In genomic region chr1:165697491-165697880, GRCh38 we compare ENCODE assay signal across 8 cellular contexts. TPM values are rescaled to one million over a fixed set of nuclear protein-coding genes. Genes with fewer than 3 reads are reported as not detected.
DNase-seq lines count a peak whose midpoint lies in the region; ATAC-seq and TF ChIP-seq lines count a peak whose summit lies in the region.

No MANE protein-coding gene starts in this region.

- no peak overlapping the region for H3K23ac ChIP-seq in H9 (ENCODE audit: insufficient read length, low read depth, low read length)

- H4K5ac ChIP-seq in H9 (ENCODE audit: insufficient read length, low read depth, low read length), result no peak overlapping the region

- ATAC-seq in foreskin keratinocyte (peak; percentile 4), GM18505 (IDR thresholded peaks at IDR 0.05; ENCODE audit: unreplicated experiment) (no peak)

- peak overlapping the region; percentile 93 for H3K4me2 ChIP-seq in H9 (ENCODE audit: insufficient read depth, insufficient read length, low read length)

- no peak overlapping the region for H2BK120ac ChIP-seq in H9 (ENCODE audit: low read depth, low read length, poor library complexity, severe bottlenecking)

- H3K4ac ChIP-seq in H9 (ENCODE audit: low read depth, low read length), result no peak overlapping the region

- H3K4me3 Mint-ChIP-seq in H9, result peak overlapping the region; percentile 97 to 99

- H4K20me1 ChIP-seq in H9 (ENCODE audit: control insufficient read depth, insufficient read depth, insufficient read length), result no peaks in the 10 kb centered on the region

- no peak overlapping the region for H4K91ac ChIP-seq in H9 (ENCODE audit: insufficient read length, low read depth, low read length)

- no peak overlapping the region for H2BK5ac ChIP-seq in H9 (ENCODE audit: insufficient read length, low read length)

- H3K9me3 Mint-ChIP-seq in H9, result peaks cover 4% of the 10 kb centered on the region in 2 experiments; a peak in 3 of 5 replicates

- H3K9ac ChIP-seq in H9 (ENCODE audit: extremely low read depth, insufficient read length, low read length) (peak overlapping the region; percentile 74), skeletal muscle tissue (ENCODE audit: low read depth in 1 of 3, low read length in 3 of 3) (peak overlapping the region in 2 of 3 donors; percentile 94 to 95)

- H4K8ac ChIP-seq in H9 (replicated peaks; ENCODE audit: insufficient read length, low read depth, low read length), result no peak overlapping the region

- in situ Hi-C loops in SK-MEL-5 (cut with HindIII; ENCODE audit: low pct_unique_long_range_greater_than_20kb, low sequenced_read_pairs), result no loop called here

- peaks cover 10 to 14% of the 10 kb centered on the region in 2 experiments for H3K4me1 Mint-ChIP-seq in H9

- peaks cover 0 to 5% (median 0%) of the 10 kb centered on the region in 3 donors for H3K36me3 ChIP-seq in skeletal muscle tissue (ENCODE audit: control insufficient read depth in 3 of 3, insufficient read depth in 3 of 3, low read length in 3 of 3)

- H3K27ac Mint-ChIP-seq in H9, result peak overlapping the region in 2 of 3 experiments; percentile 48 to 99; a peak in 2 of 7 replicates

- H3K23me2 ChIP-seq in H9 (ENCODE audit: insufficient read length, low read depth, low read length, poor library complexity, severe bottlenecking), result no peaks in the 10 kb centered on the region

- no peak overlapping the region for H2BK12ac ChIP-seq in H9 (ENCODE audit: insufficient read length, low read depth, low read length)

- H3K9me3 ChIP-seq in H9 (ENCODE audit: control insufficient read depth, low read depth, low read length), result no peaks in the 10 kb centered on the region
- no peaks in the 10 kb centered on the region for H3K9me3 ChIP-seq in skeletal muscle tissue (ENCODE audit: control insufficient read depth in 3 of 3, low read length in 3 of 3)

- TF ChIP-seq POLR2A in GM18505 (IDR thresholded peaks at IDR 0.05; ENCODE audit: borderline replicate concordance, extremely low read depth, insufficient read depth, insufficient read length), result no peak

- H3K27me3 Mint-ChIP-seq in H9 (ENCODE audit: low read depth), result no peaks in the 10 kb centered on the region; the same call in none of the 2 replicates

- H3K4me1 ChIP-seq in H9 (ENCODE audit: insufficient read depth, low read length) (no peaks in the 10 kb centered on the region), foreskin keratinocyte (peaks cover 13% of the 10 kb centered on the region), skeletal muscle tissue (ENCODE audit: control insufficient read depth in 3 of 3, insufficient read depth in 3 of 3, low read length in 3 of 3) (peaks cover 9 to 20% (median 18%) of the 10 kb centered on the region in 3 donors)

- no peak overlapping the region for H3K14ac ChIP-seq in H9 (ENCODE audit: insufficient read depth, low read length)

- no peak overlapping the region for H2BK15ac ChIP-seq in H9 (ENCODE audit: low read depth, low read length)

- peaks cover 5% of the 10 kb centered on the region; the same call in 1 of the 2 replicates for H3K79me2 ChIP-seq in H9 (ENCODE audit: insufficient read depth, low read length)

- H2BK20ac ChIP-seq in H9 (ENCODE audit: low read depth, low read length, poor library complexity, severe bottlenecking), result no peak overlapping the region

- DNase-seq in H9 (no peak), SK-MEL-5 (ENCODE audit: low read depth, low spot score) (peak; percentile 10), foreskin keratinocyte (peak in 1 of 2 donors; percentile 40), midbrain (lab: John Stamatoyannopoulos, UW) (no peak), NCI-H82 treated with DMSO at 0.1 percent for 48 hours (lab: John Stamatoyannopoulos, UW; ENCODE audit: unreplicated experiment) (no peak), NCI-H1930 (lab: John Stamatoyannopoulos, UW) (no peak)

- H2AFZ ChIP-seq in H9 (ENCODE audit: low read length), result no peak overlapping the region

- H3K18ac ChIP-seq in H9 (ENCODE audit: insufficient read length, low read depth, low read length), result no peak overlapping the region

- no peak overlapping the region for H3T11ph ChIP-seq in H9 (ENCODE audit: low read length)

- H3K36me3 Mint-ChIP-seq in H9 (ENCODE audit: insufficient read depth in 1 of 3, low read depth in 3 of 3), result peaks cover 17 to 18% (median 18%) of the 10 kb centered on the region in 3 experiments; a peak in 6 of 7 replicates

- WGBS in H9 (ENCODE audit: extremely low coverage, insufficient read length, low lambda C conversion rate), result no CpG with 5 or more reads among the region's 8 CpGs

- no peaks in the 10 kb centered on the region for H3K79me1 ChIP-seq in H9 (ENCODE audit: insufficient read depth, low read depth, low read length, poor library complexity, severe bottlenecking)

- no peak overlapping the region for H3K56ac ChIP-seq in H9 (ENCODE audit: insufficient read length, low read depth, low read length)

- no peak overlapping the region for H2AK5ac ChIP-seq in H9 (ENCODE audit: insufficient read length, low read length)

- H3K27ac ChIP-seq in H9 (ENCODE audit: insufficient read length, low read depth, low read length), result no peak overlapping the region
- peak overlapping the region; percentile 58 for H3K27ac ChIP-seq in foreskin keratinocyte
- peak overlapping the region; percentile 93 for H3K27ac ChIP-seq in skeletal muscle tissue (ENCODE audit: low read depth, low read length)

- peak overlapping the region; percentile 87 to 97 (median 96) for H3K4me3 ChIP-seq in skeletal muscle tissue (ENCODE audit: low read length in 3 of 3)

- no peak for TF ChIP-seq CTCF in H9 (conservative IDR thresholded peaks at IDR 0.05)
- no peak for TF ChIP-seq CTCF in foreskin keratinocyte (conservative IDR thresholded peaks at IDR 0.05)

- H3K27me3 ChIP-seq in H9 (ENCODE audit: insufficient read depth, low read length) (no peaks in the 10 kb centered on the region), foreskin keratinocyte (no peaks in the 10 kb centered on the region), skeletal muscle tissue (ENCODE audit: control insufficient read depth in 3 of 3, insufficient read depth in 3 of 3, low read length in 3 of 3) (no peaks in the 10 kb centered on the region)

RNA-seq across cellular contexts. Expression of gene ALDH9A1, which starts 0.9 kb away (rescaled TPM):
- total RNA-seq in H9 (2021) (55.0 and 56.6 TPM in 2 replicates), foreskin keratinocyte (45.7 and 49.2 TPM in 2 replicates), skeletal muscle tissue (98.1 TPM)
- total RNA-seq in SK-MEL-5 (2014; rRNA removed; shearing (Covaris generic)), result 91.8 and 108 TPM in 2 replicates
- polyA plus RNA-seq in SK-MEL-5 (2015; cell fraction: cytosol; rRNA removed), result 72.5 and 94.2 TPM in 2 replicates
- 58.3 and 74.9 TPM in 2 replicates for polyA plus RNA-seq in SK-MEL-5 (2015; cell fraction: nucleus; rRNA removed)
- polyA plus RNA-seq in foreskin keratinocyte, result 29.8 and 32.3 TPM in 2 replicates
